In the genomic region with DNA sequence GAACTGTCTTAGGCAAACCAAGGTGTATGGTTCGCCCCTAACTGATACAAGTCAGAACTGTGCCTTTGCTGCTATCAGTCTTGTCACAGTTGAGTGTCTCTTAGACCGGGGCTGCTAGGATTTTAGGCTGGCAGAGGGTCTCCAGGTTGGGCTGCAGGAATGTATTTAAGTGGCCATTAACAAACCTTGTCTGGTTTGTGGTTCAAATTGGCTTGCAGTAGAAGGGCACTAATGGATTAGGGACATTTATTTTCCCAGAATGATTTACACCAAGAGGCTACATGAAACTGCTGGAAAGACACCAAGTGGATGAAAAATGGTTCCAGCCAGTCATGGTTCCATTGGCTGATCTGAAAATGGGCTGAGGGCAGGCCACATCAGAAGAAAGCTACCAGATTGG, we compare ENCODE assay signal across 6 cellular contexts. TPM values are rescaled to one million over a fixed set of nuclear protein-coding genes. Genes with fewer than 3 reads are reported as not detected.
"Had no signal": no experiment of that assay in that cellular context is flagged by ENCODE, and none has a peak within 500 bp of the region (broad histone marks: within the 10 kb centered on the region; RNA-seq: fewer than 3 reads in every experiment).

No MANE protein-coding gene starts in this region.

- H3K4me2 ChIP-seq: GM23338 had no signal

- H3K27ac Mint-ChIP-seq: GM23338, H9, IgD-negative memory B cell had no signal

- H2AFZ ChIP-seq: GM23338 had no signal

- H3K4me3 Mint-ChIP-seq: GM23338, H9, IgD-negative memory B cell had no signal

- H3K4me3 ChIP-seq: GM23338 had no signal

- DNase-seq: H9, HCEC 1CT, KBM-7 had no signal

- ATAC-seq: GM23338 had no signal

- H3K9me3 Mint-ChIP-seq: GM23338, H9 had no signal

- H3K36me3 Mint-ChIP-seq: IgD-negative memory B cell had no signal

RNA-seq across cellular contexts. Expression of gene VAT1L, which starts 5.1 kb away (rescaled TPM):
- total RNA-seq: HT-29 had no signal
- polyA plus RNA-seq: IgD-negative memory B cell had no signal
